In the genomic region with DNA sequence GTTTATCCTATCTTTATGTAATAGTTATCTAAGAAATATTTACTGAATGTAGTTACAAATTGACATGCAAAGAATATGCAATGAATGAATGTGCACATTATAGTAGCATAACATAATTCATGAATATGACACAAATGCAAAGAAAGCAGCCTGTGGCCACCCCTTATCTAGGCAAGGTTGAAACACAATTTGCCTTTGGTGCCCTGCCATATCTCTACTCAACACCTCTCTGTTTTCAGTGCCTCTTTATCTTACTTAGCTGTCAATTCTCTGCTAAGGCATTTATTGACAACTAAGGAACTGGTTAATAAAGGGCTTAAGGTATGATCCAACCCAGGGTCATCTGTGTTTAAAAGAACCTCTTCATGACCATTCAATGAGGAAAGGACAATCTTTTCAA, we compare ENCODE assay signal across 26 cellular contexts.
"Had no signal": no experiment of that assay in that cellular context is flagged by ENCODE, and none has a peak within 500 bp of the region (broad histone marks: within the 10 kb centered on the region; RNA-seq: fewer than 3 reads in every experiment).

No MANE protein-coding gene starts in this region.

- DNase-seq: activated CD4-positive, alpha-beta memory T cell treated with anti-CD3 and anti-CD28 coated beads for 36 hours; activated CD4-positive, alpha-beta T cell treated with anti-CD3 and anti-CD28 coated beads, Interleukin-2, amount 10 ng/mL, durations not matched to agents 24 days and 14 days; activated CD4-positive, CD25-positive, alpha-beta regulatory T cell treated with anti-CD3 and anti-CD28 coated beads, Interleukin-2, amount 50 U/mL, for 72 hours; activated CD8-positive, alpha-beta memory T cell treated with anti-CD3 and anti-CD28 coated beads, Interleukin-2, amount 50 U/mL, for 4 hours; activated gamma-delta T cell treated with Interleukin-2 at 50 U/mL for 16 hours; activated naive CD4-positive, alpha-beta T cell treated with anti-CD3 and anti-CD28 coated beads, Interleukin-2, amount 50 U/mL, for 16 hours; activated T-cell treated with anti-CD3 and anti-CD28 coated beads, Interleukin-2, amount 50 U/mL, for 24 hours; amniotic stem cell; head of caudate nucleus; hypothalamus; lower lobe of right lung; mucosa of descending colon; posterior cingulate gyrus; stimulated activated CD4-positive, alpha-beta T cell treated with anti-CD3 and anti-CD28 coated beads, Interleukin-12 subunit alpha, Interleukin-12 subunit beta, amount 100 ng/mL, for 4 hours; stimulated activated CD4-positive, alpha-beta T cell treated with anti-CD3 and anti-CD28 coated beads, Interleukin-4, amount 100 ng/mL, for 1 hour; T-helper 1 cell had no signal

- H3K9me3 ChIP-seq: lower lobe of right lung, mucosa of descending colon, thoracic aorta had no signal

- H3K9me3 Mint-ChIP-seq: activated CD4-positive, alpha-beta memory T cell treated with anti-CD3 and anti-CD28 coated beads for 36 hours; activated CD4-positive, alpha-beta T cell treated with anti-CD3 and anti-CD28 coated beads, Interleukin-2, amount 10 ng/mL, durations not matched to agents 24 days and 14 days; activated T-cell treated with anti-CD3 and anti-CD28 coated beads, Interleukin-2, amount 50 U/mL, for 24 hours; activated T-helper 17 cell treated with anti-CD3 and anti-CD28 coated beads, Interleukin-2, amount 50 U/mL, for 72 hours; central memory CD8-positive, alpha-beta T cell; dendritic cell treated with granulocyte-macrophage colony-stimulating factor and Interleukin-4, amounts not matched to agents 40 ng/mL and 50 ng/mL, for 4 days; immature natural killer cell; natural killer cell treated with Interleukin-12 subunit alpha and Interleukin-12 subunit beta and Interleukin-15 and Interleukin-18, amount 100 ng/mL, for 72 hours; stimulated activated naive CD8-positive, alpha-beta T cell treated with anti-CD3 and anti-CD28 coated beads, Interleukin-15, Interleukin-2, amounts not matched to agents 100 ng/mL and 50 ng/mL, for 24 hours had no signal

- H3K36me3 Mint-ChIP-seq: immature natural killer cell; natural killer cell treated with Interleukin-12 subunit alpha and Interleukin-12 subunit beta and Interleukin-15 and Interleukin-18, amount 100 ng/mL, for 72 hours had no signal

- H3K27me3 Mint-ChIP-seq: activated CD4-positive, alpha-beta memory T cell treated with anti-CD3 and anti-CD28 coated beads for 36 hours; activated CD4-positive, alpha-beta T cell treated with anti-CD3 and anti-CD28 coated beads, Interleukin-2, amount 10 ng/mL, durations not matched to agents 24 days and 14 days; activated T-cell treated with anti-CD3 and anti-CD28 coated beads, Interleukin-2, amount 50 U/mL, for 24 hours; activated T-helper 17 cell treated with anti-CD3 and anti-CD28 coated beads, Interleukin-2, amount 50 U/mL, for 72 hours; central memory CD8-positive, alpha-beta T cell; dendritic cell treated with granulocyte-macrophage colony-stimulating factor and Interleukin-4, amounts not matched to agents 40 ng/mL and 50 ng/mL, for 4 days; natural killer cell treated with Interleukin-12 subunit alpha and Interleukin-12 subunit beta and Interleukin-15 and Interleukin-18, amount 100 ng/mL, for 72 hours; stimulated activated naive CD8-positive, alpha-beta T cell treated with anti-CD3 and anti-CD28 coated beads, Interleukin-15, Interleukin-2, amounts not matched to agents 100 ng/mL and 50 ng/mL, for 24 hours had no signal

- ATAC-seq: activated T-helper 17 cell treated with anti-CD3 and anti-CD28 coated beads, Interleukin-2, amount 50 U/mL, for 72 hours; left lobe of liver; lower lobe of right lung; mucosa of descending colon; natural killer cell treated with Interleukin-12 subunit alpha and Interleukin-12 subunit beta and Interleukin-15 and Interleukin-18, amount 100 ng/mL, for 72 hours; sciatic nerve had no signal

- H3K4me3 Mint-ChIP-seq: activated CD4-positive, alpha-beta memory T cell treated with anti-CD3 and anti-CD28 coated beads for 36 hours; activated CD4-positive, alpha-beta T cell treated with anti-CD3 and anti-CD28 coated beads, Interleukin-2, amount 10 ng/mL, durations not matched to agents 24 days and 14 days; activated T-cell treated with anti-CD3 and anti-CD28 coated beads, Interleukin-2, amount 50 U/mL, for 24 hours; activated T-helper 17 cell treated with anti-CD3 and anti-CD28 coated beads, Interleukin-2, amount 50 U/mL, for 72 hours; central memory CD8-positive, alpha-beta T cell; dendritic cell treated with granulocyte-macrophage colony-stimulating factor and Interleukin-4, amounts not matched to agents 40 ng/mL and 50 ng/mL, for 4 days; immature natural killer cell; natural killer cell treated with Interleukin-12 subunit alpha and Interleukin-12 subunit beta and Interleukin-15 and Interleukin-18, amount 100 ng/mL, for 72 hours; stimulated activated naive CD8-positive, alpha-beta T cell treated with anti-CD3 and anti-CD28 coated beads, Interleukin-15, Interleukin-2, amounts not matched to agents 100 ng/mL and 50 ng/mL, for 24 hours had no signal

- H3K27ac ChIP-seq: lower lobe of right lung, thoracic aorta had no signal

- H3K27ac Mint-ChIP-seq: activated CD4-positive, alpha-beta memory T cell treated with anti-CD3 and anti-CD28 coated beads for 36 hours; activated CD4-positive, alpha-beta T cell treated with anti-CD3 and anti-CD28 coated beads, Interleukin-2, amount 10 ng/mL, durations not matched to agents 24 days and 14 days; activated T-cell treated with anti-CD3 and anti-CD28 coated beads, Interleukin-2, amount 50 U/mL, for 24 hours; activated T-helper 17 cell treated with anti-CD3 and anti-CD28 coated beads, Interleukin-2, amount 50 U/mL, for 72 hours; dendritic cell treated with granulocyte-macrophage colony-stimulating factor and Interleukin-4, amounts not matched to agents 40 ng/mL and 50 ng/mL, for 4 days; immature natural killer cell; natural killer cell treated with Interleukin-12 subunit alpha and Interleukin-12 subunit beta and Interleukin-15 and Interleukin-18, amount 100 ng/mL, for 72 hours; stimulated activated naive CD8-positive, alpha-beta T cell treated with anti-CD3 and anti-CD28 coated beads, Interleukin-15, Interleukin-2, amounts not matched to agents 100 ng/mL and 50 ng/mL, for 24 hours had no signal

- H3K36me3 ChIP-seq: lower lobe of right lung, thoracic aorta had no signal

- H3K4me3 ChIP-seq: lower lobe of right lung, mucosa of descending colon, skin epidermis, thoracic aorta had no signal
